In the genomic region with DNA sequence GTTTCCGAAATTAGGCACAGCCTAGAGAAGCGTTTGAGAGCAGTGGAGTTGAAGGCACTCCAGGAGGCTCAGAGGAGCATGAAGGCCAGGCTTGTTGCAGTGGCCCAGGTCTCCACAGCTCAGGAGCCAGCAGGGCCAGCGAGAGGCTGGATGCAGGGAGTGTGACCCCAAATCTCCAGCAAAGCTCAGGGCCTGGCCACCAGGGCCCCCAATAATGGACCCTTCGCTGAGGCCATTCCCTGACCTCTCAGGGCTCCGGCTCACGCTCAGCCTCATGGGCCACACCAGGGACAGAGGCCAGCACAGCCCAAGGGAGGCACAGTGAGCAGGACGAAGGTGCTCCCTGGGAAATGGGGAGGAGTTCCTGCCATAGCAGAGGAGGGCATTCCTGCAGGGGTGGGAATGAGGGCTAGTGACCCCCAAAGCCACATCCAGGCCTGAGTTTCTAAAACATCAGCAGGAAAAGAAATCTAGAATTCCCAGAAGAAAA, we compare ENCODE assay signal across 17 cellular contexts. TPM values are rescaled to one million over a fixed set of nuclear protein-coding genes. Genes with fewer than 3 reads are reported as not detected.
DNase-seq lines count a peak whose midpoint lies in the region; ATAC-seq, FAIRE-seq and TF ChIP-seq lines count a peak whose summit lies in the region.
"Had no signal": no experiment of that assay in that cellular context is flagged by ENCODE, and none has a peak within 500 bp of the region (broad histone marks: within the 10 kb centered on the region; RNA-seq: fewer than 3 reads in every experiment).

No MANE protein-coding gene starts in this region.

- TF ChIP-seq CTCF in heart left ventricle (IDR thresholded peaks at IDR 0.05) (no peak), kidney (IDR thresholded peaks at IDR 0.05; ENCODE audit: borderline replicate concordance, extremely low read depth, insufficient read depth) (no peak)

- peak; percentile 16 for DNase-seq in Right ventricle myocardium superior
- DNase-seq in heart left ventricle: no peak
- DNase-seq in kidney: peak; percentile 47
- no peak for DNase-seq in sciatic nerve (ENCODE audit: low spot score)
- no peak for DNase-seq in cerebellar nuclear complex (lab: John Stamatoyannopoulos, UW)
- no peak for DNase-seq in T-cell
- DNase-seq in activated CD4-positive, alpha-beta T cell treated with anti-CD3 and anti-CD28 coated beads, Interleukin-2, amount 10 ng/mL, durations not matched to agents 24 days and 14 days: no peak
- DNase-seq: 8988T; ACHN; Calu3; CD4-positive, CD25-positive, alpha-beta regulatory T cell; DMS 273 treated with DMSO at 0.1 percent for 48 hours had no signal

- POLR2A ChIA-PET in T-cell (lab: Charles Lee): no interaction called here

- no peak for FAIRE-seq in kidney (lab: Jason Lieb, UNC)
- FAIRE-seq: H54, HepG2, HTR-8/SVneo had no signal

- H3K4me1 ChIP-seq in heart left ventricle (peaks cover 0 to 46% (median 5%) of the 10 kb centered on the region in 12 donors), kidney (ENCODE audit: control insufficient read depth in 1 of 2, insufficient read depth in 1 of 2, low read depth in 1 of 2, low read length in 2 of 2) (no peaks in the 10 kb centered on the region)

- H3K27me3 Mint-ChIP-seq in T-cell: no peaks in the 10 kb centered on the region
- H3K27me3 Mint-ChIP-seq in activated CD4-positive, alpha-beta T cell treated with anti-CD3 and anti-CD28 coated beads, Interleukin-2, amount 10 ng/mL, durations not matched to agents 24 days and 14 days: no peaks in the 10 kb centered on the region
- H3K27me3 Mint-ChIP-seq: CD4-positive, CD25-positive, alpha-beta regulatory T cell had no signal

- H3K9me3 Mint-ChIP-seq in T-cell: no peaks in the 10 kb centered on the region
- H3K9me3 Mint-ChIP-seq in activated CD4-positive, alpha-beta T cell treated with anti-CD3 and anti-CD28 coated beads, Interleukin-2, amount 10 ng/mL, durations not matched to agents 24 days and 14 days: no peaks in the 10 kb centered on the region
- H3K9me3 Mint-ChIP-seq: CD4-positive, CD25-positive, alpha-beta regulatory T cell had no signal

- intact Hi-C loops in Right ventricle myocardium superior (cut with DNase I) (no loop called here), heart left ventricle (cut with DNase I) (no loop called here), kidney (cut with DNase I) (no loop called here), sciatic nerve (cut with DNase I) (no loop called here)
- intact Hi-C loops in activated CD4-positive, alpha-beta T cell treated with anti-CD3 and anti-CD28 coated beads, Interleukin-2, amount 10 ng/mL, durations not matched to agents 24 days and 14 days (cut with micrococcal nuclease): no loop called here

- H3K27ac Mint-ChIP-seq in T-cell: no peak overlapping the region
- no peak overlapping the region for H3K27ac Mint-ChIP-seq in activated CD4-positive, alpha-beta T cell treated with anti-CD3 and anti-CD28 coated beads, Interleukin-2, amount 10 ng/mL, durations not matched to agents 24 days and 14 days
- H3K27ac Mint-ChIP-seq: CD4-positive, CD25-positive, alpha-beta regulatory T cell had no signal

- H3K9ac ChIP-seq in kidney (ENCODE audit: low read length in 2 of 2): no peak overlapping the region
- H3K9ac ChIP-seq: BLaER1 treated with 17β-estradiol and CSF1 and Interleukin-3, amounts not matched to agents 10 nM and 100 nM had no signal

- H3K27me3 ChIP-seq in heart left ventricle: no peaks in the 10 kb centered on the region
- H3K27me3 ChIP-seq: BLaER1 treated with 17β-estradiol and CSF1 and Interleukin-3, amounts not matched to agents 10 nM and 100 nM had no signal

- H3K4me3 ChIP-seq in heart left ventricle: no peak overlapping the region
- H3K4me3 ChIP-seq in kidney (ENCODE audit: low read length in 2 of 2): no peak overlapping the region
- H3K4me3 ChIP-seq: BLaER1 treated with 17β-estradiol and CSF1 and Interleukin-3, amounts not matched to agents 10 nM and 100 nM had no signal

- no peaks in the 10 kb centered on the region for H3K9me3 ChIP-seq in heart left ventricle
- no peaks in the 10 kb centered on the region for H3K9me3 ChIP-seq in kidney (ENCODE audit: control insufficient read depth in 1 of 2, low read length in 2 of 2)
- H3K9me3 ChIP-seq: BLaER1 treated with 17β-estradiol and CSF1 and Interleukin-3, amounts not matched to agents 10 nM and 100 nM had no signal

- 68 to 85% (median 83%) methylated on average over 7 of the region's 7 CpGs for WGBS in heart left ventricle, 4 donors

- H3K27ac ChIP-seq in heart left ventricle (no peak overlapping the region), kidney (ENCODE audit: low read depth in 2 of 2, low read length in 2 of 2) (no peak overlapping the region)
- H3K27ac ChIP-seq: BLaER1 treated with 17β-estradiol and CSF1 and Interleukin-3, amounts not matched to agents 10 nM and 100 nM had no signal

- no peaks in the 10 kb centered on the region for H3K4me1 Mint-ChIP-seq in T-cell
- no peaks in the 10 kb centered on the region for H3K4me1 Mint-ChIP-seq in activated CD4-positive, alpha-beta T cell treated with anti-CD3 and anti-CD28 coated beads, Interleukin-2, amount 10 ng/mL, durations not matched to agents 24 days and 14 days
- H3K4me1 Mint-ChIP-seq: CD4-positive, CD25-positive, alpha-beta regulatory T cell had no signal

- no peak for ATAC-seq in Right ventricle myocardium superior (ENCODE audit: poor library complexity)
- no peak for ATAC-seq in heart left ventricle
- ATAC-seq in sciatic nerve: peak; percentile 8
- ATAC-seq in T-cell (replicated peaks in 1 of 4): no peak
- ATAC-seq: HCT116, HepG2 had no signal

- H3K36me3 Mint-ChIP-seq in T-cell: no peaks in the 10 kb centered on the region
- H3K36me3 Mint-ChIP-seq in activated CD4-positive, alpha-beta T cell treated with anti-CD3 and anti-CD28 coated beads, Interleukin-2, amount 10 ng/mL, durations not matched to agents 24 days and 14 days (ENCODE audit: low read depth): no peaks in the 10 kb centered on the region
- H3K36me3 Mint-ChIP-seq: CD4-positive, CD25-positive, alpha-beta regulatory T cell had no signal

- TF ChIP-seq POLR2A in heart left ventricle (IDR thresholded peaks at IDR 0.05): no peak

- CTCF ChIA-PET in T-cell (lab: Charles Lee): no interaction called here

- H3K4me3 Mint-ChIP-seq in T-cell: no peak overlapping the region
- H3K4me3 Mint-ChIP-seq in activated CD4-positive, alpha-beta T cell treated with anti-CD3 and anti-CD28 coated beads, Interleukin-2, amount 10 ng/mL, durations not matched to agents 24 days and 14 days: no peak overlapping the region
- H3K4me3 Mint-ChIP-seq: CD4-positive, CD25-positive, alpha-beta regulatory T cell had no signal

- H3K36me3 ChIP-seq in heart left ventricle: no peaks in the 10 kb centered on the region
- no peaks in the 10 kb centered on the region for H3K36me3 ChIP-seq in kidney (ENCODE audit: control insufficient read depth in 1 of 2, insufficient read depth in 2 of 2, low read length in 2 of 2)
- H3K36me3 ChIP-seq: BLaER1 treated with 17β-estradiol and CSF1 and Interleukin-3, amounts not matched to agents 10 nM and 100 nM had no signal

RNA-seq across cellular contexts. Expression of a gene that starts 47.5 kb away (rescaled TPM):
- 6.2 TPM for total RNA-seq in Right ventricle myocardium superior
- total RNA-seq in heart left ventricle: 1 to 10 TPM; 3.6 to 8.8 (median 7.2) TPM
- polyA plus RNA-seq in heart left ventricle: 1 to 10 TPM; 4.3 TPM
- total RNA-seq in kidney: 0.98 TPM
- 0.09 TPM for polyA plus RNA-seq in kidney (ENCODE audit: insufficient read depth, low read depth, low replicate concordance)
- 38.9 TPM for total RNA-seq in sciatic nerve
- not detected for total RNA-seq in T-cell
- total RNA-seq in activated CD4-positive, alpha-beta T cell treated with anti-CD3 and anti-CD28 coated beads, Interleukin-2, amount 10 ng/mL, durations not matched to agents 24 days and 14 days: not detected in 2 replicates
- total RNA-seq: Calu3; CD4-positive, CD25-positive, alpha-beta regulatory T cell; HepG2 had no signal
- polyA plus RNA-seq: CD4-positive, CD25-positive, alpha-beta regulatory T cell; HepG2 had no signal

Comparison
In these comparisons a context has a peak if more than half of its experiments do, and no peak if none do; other contexts are left out.
1. DNase-seq: peak in Right ventricle myocardium superior (single experiment) and kidney (single experiment); none in heart left ventricle (0 of 5), sciatic nerve (single experiment), cerebellar nuclear complex (0 of 2), T-cell (0 of 34) and activated CD4-positive, alpha-beta T cell treated with anti-CD3 and anti-CD28 coated beads, Interleukin-2, amount 10 ng/mL, durations not matched to agents 24 days and 14 days (single experiment).